1 cellular context compared by ENCODE assay signal in the genomic region with DNA sequence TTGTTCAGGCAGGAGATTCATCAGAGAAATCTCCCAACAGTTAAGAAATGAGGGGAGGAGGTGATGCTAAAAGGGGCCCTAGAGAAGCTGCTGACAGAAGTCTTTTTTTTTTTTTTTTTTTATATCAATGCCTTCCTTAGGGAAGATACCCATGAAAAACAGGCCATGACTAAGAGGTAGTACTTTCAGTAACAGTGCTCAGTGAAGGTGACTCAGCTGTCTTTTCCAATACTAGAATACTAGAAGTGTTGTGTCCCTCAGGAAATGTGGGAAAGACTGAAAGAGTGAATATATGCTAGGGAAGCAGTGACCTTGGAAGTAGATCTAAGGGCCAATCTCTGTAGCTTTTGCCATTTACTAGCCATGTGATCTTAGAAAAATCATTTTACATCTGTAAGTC.
TF ChIP-seq lines count a peak whose summit lies in the region.

No MANE protein-coding gene starts in this region.

TF ChIP-seq in HepG2, 621 proteins besides CTCF, POLR2A, EP300 and RAD21 (continued from another document):
- TF ChIP-seq, protein P1, sequence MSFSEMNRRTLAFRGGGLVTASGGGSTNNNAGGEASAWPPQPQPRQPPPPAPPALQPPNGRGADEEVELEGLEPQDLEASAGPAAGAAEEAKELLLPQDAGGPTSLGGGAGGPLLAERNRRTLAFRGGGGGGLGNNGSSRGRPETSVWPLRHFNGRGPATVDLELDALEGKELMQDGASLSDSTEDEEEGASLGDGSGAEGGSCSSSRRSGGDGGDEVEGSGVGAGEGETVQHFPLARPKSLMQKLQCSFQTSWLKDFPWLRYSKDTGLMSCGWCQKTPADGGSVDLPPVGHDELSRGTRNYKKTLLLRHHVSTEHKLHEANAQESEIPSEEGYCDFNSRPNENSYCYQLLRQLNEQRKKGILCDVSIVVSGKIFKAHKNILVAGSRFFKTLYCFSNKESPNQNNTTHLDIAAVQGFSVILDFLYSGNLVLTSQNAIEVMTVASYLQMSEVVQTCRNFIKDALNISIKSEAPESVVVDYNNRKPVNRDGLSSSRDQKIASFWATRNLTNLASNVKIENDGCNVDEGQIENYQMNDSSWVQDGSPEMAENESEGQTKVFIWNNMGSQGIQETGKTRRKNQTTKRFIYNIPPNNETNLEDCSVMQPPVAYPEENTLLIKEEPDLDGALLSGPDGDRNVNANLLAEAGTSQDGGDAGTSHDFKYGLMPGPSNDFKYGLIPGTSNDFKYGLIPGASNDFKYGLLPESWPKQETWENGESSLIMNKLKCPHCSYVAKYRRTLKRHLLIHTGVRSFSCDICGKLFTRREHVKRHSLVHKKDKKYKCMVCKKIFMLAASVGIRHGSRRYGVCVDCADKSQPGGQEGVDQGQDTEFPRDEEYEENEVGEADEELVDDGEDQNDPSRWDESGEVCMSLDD (CRISPR knock-in tag; IDR thresholded peaks at IDR 0.05; ENCODE audit: borderline replicate concordance): no peak
- TF ChIP-seq ZNF251 (CRISPR knock-in tag; IDR thresholded peaks at IDR 0.05) (no peak), ZBTB7A (CRISPR knock-in tag; IDR thresholded peaks at IDR 0.05) (no peak), ZNF432 (CRISPR knock-in tag; IDR thresholded peaks at IDR 0.05; ENCODE audit: borderline replicate concordance) (no peak), AGO1 (IDR thresholded peaks at IDR 0.05; ENCODE audit: low read depth, low read length, poor library complexity, severe bottlenecking) (no peak)
- TF ChIP-seq, protein P2, sequence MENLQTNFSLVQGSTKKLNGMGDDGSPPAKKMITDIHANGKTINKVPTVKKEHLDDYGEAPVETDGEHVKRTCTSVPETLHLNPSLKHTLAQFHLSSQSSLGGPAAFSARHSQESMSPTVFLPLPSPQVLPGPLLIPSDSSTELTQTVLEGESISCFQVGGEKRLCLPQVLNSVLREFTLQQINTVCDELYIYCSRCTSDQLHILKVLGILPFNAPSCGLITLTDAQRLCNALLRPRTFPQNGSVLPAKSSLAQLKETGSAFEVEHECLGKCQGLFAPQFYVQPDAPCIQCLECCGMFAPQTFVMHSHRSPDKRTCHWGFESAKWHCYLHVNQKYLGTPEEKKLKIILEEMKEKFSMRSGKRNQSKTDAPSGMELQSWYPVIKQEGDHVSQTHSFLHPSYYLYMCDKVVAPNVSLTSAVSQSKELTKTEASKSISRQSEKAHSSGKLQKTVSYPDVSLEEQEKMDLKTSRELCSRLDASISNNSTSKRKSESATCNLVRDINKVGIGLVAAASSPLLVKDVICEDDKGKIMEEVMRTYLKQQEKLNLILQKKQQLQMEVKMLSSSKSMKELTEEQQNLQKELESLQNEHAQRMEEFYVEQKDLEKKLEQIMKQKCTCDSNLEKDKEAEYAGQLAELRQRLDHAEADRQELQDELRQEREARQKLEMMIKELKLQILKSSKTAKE (CRISPR knock-in tag; IDR thresholded peaks at IDR 0.05; ENCODE audit: borderline replicate concordance): no peak
- TF ChIP-seq, protein P3, sequence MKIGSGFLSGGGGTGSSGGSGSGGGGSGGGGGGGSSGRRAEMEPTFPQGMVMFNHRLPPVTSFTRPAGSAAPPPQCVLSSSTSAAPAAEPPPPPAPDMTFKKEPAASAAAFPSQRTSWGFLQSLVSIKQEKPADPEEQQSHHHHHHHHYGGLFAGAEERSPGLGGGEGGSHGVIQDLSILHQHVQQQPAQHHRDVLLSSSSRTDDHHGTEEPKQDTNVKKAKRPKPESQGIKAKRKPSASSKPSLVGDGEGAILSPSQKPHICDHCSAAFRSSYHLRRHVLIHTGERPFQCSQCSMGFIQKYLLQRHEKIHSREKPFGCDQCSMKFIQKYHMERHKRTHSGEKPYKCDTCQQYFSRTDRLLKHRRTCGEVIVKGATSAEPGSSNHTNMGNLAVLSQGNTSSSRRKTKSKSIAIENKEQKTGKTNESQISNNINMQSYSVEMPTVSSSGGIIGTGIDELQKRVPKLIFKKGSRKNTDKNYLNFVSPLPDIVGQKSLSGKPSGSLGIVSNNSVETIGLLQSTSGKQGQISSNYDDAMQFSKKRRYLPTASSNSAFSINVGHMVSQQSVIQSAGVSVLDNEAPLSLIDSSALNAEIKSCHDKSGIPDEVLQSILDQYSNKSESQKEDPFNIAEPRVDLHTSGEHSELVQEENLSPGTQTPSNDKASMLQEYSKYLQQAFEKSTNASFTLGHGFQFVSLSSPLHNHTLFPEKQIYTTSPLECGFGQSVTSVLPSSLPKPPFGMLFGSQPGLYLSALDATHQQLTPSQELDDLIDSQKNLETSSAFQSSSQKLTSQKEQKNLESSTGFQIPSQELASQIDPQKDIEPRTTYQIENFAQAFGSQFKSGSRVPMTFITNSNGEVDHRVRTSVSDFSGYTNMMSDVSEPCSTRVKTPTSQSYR (CRISPR knock-in tag; IDR thresholded peaks at IDR 0.05; ENCODE audit: borderline replicate concordance): no peak
- TF ChIP-seq, protein P4, sequence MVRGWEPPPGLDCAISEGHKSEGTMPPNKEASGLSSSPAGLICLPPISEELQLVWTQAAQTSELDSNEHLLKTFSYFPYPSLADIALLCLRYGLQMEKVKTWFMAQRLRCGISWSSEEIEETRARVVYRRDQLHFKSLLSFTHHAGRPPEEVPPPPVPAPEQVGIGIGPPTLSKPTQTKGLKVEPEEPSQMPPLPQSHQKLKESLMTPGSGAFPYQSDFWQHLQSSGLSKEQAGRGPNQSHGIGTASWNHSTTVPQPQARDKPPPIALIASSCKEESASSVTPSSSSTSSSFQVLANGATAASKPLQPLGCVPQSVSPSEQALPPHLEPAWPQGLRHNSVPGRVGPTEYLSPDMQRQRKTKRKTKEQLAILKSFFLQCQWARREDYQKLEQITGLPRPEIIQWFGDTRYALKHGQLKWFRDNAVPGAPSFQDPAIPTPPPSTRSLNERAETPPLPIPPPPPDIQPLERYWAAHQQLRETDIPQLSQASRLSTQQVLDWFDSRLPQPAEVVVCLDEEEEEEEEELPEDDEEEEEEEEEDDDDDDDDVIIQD (CRISPR knock-in tag; IDR thresholded peaks at IDR 0.05; ENCODE audit: low read depth): no peak
- TF ChIP-seq, protein P5, sequence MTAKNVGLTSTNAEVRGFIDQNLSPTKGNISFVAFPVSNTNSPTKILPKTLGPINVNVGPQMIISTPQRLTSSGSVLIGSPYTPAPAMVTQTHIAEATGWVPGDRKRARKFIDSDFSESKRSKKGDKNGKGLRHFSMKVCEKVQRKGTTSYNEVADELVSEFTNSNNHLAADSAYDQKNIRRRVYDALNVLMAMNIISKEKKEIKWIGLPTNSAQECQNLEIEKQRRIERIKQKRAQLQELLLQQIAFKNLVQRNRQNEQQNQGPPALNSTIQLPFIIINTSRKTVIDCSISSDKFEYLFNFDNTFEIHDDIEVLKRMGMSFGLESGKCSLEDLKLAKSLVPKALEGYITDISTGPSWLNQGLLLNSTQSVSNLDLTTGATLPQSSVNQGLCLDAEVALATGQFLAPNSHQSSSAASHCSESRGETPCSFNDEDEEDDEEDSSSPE (CRISPR knock-in tag; IDR thresholded peaks at IDR 0.05): no peak
TF ChIP-seq in HepG2: peak in this region for 0.
